27 cellular contexts compared by ENCODE assay signal in genomic region chr4:138056541-138056940, GRCh38.
"Had no signal": no experiment of that assay in that cellular context is flagged by ENCODE, and none has a peak within 500 bp of the region (broad histone marks: within the 10 kb centered on the region; RNA-seq: fewer than 3 reads in every experiment).

No MANE protein-coding gene starts in this region.

- H3K27me3 Mint-ChIP-seq: activated naive CD8-positive, alpha-beta T cell treated with anti-CD3 and anti-CD28 coated beads for 36 hours; stimulated activated naive CD8-positive, alpha-beta T cell treated with anti-CD3 and anti-CD28 coated beads, Interleukin-15, Interleukin-2, amounts not matched to agents 100 ng/mL and 50 ng/mL, for 24 hours; type B pancreatic cell had no signal

- DNase-seq: activated CD4-positive, alpha-beta T cell treated with anti-CD3 and anti-CD28 coated beads for 48 hours; activated CD4-positive, alpha-beta T cell treated with anti-CD3 and anti-CD28 coated beads, Interleukin-2, amount 50 U/mL, for 48 hours; activated CD8-positive, alpha-beta memory T cell treated with anti-CD3 and anti-CD28 coated beads for 24 hours; activated effector memory CD4-positive, alpha-beta T cell treated with Interleukin-2 at 50 U/mL for 16 hours; activated naive CD4-positive, alpha-beta T cell treated with anti-CD3 and anti-CD28 coated beads for 36 hours; activated naive CD8-positive, alpha-beta T cell treated with anti-CD3 and anti-CD28 coated beads for 36 hours; adrenal gland; central memory CD4-positive, alpha-beta T cell; heart right ventricle; kidney glomerular epithelial cell; left lung; lower lobe of right lung; naive thymus-derived CD8-positive, alpha-beta T cell; occipital lobe; psoas muscle; sigmoid colon; small intestine; stimulated activated CD4-positive, alpha-beta T cell treated with anti-CD3 and anti-CD28 coated beads, Interleukin-4, amount 100 ng/mL, for 24 hours; substantia nigra; T1000; WERI-Rb-1 had no signal

- H3K27ac Mint-ChIP-seq: activated naive CD4-positive, alpha-beta T cell treated with anti-CD3 and anti-CD28 coated beads for 36 hours; activated naive CD8-positive, alpha-beta T cell treated with anti-CD3 and anti-CD28 coated beads for 36 hours; naive thymus-derived CD8-positive, alpha-beta T cell; neural progenitor cell; stimulated activated effector memory CD8-positive, alpha-beta T cell treated with anti-CD3 and anti-CD28 coated beads, Interleukin-12 subunit alpha, Interleukin-12 subunit beta, amount 100 ng/mL, for 72 hours; stimulated activated naive CD8-positive, alpha-beta T cell treated with anti-CD3 and anti-CD28 coated beads, Interleukin-15, Interleukin-2, amounts not matched to agents 100 ng/mL and 50 ng/mL, for 24 hours; type B pancreatic cell had no signal

- H3K4me1 Mint-ChIP-seq: activated naive CD8-positive, alpha-beta T cell treated with anti-CD3 and anti-CD28 coated beads for 36 hours; naive thymus-derived CD8-positive, alpha-beta T cell; stimulated activated effector memory CD8-positive, alpha-beta T cell treated with anti-CD3 and anti-CD28 coated beads, Interleukin-12 subunit alpha, Interleukin-12 subunit beta, amount 100 ng/mL, for 72 hours had no signal

- H3K4me3 ChIP-seq: adrenal gland, heart right ventricle, left lung, lower lobe of right lung, neural progenitor cell, psoas muscle, sigmoid colon had no signal

- ATAC-seq: activated CD4-positive, CD25-positive, alpha-beta regulatory T cell treated with anti-CD3 and anti-CD28 coated beads, Interleukin-2, amount 50 U/mL, for 24 hours; esophagus mucosa; heart right ventricle; left lung; lower lobe of right lung; naive thymus-derived CD8-positive, alpha-beta T cell; psoas muscle; stimulated activated effector memory CD8-positive, alpha-beta T cell treated with anti-CD3 and anti-CD28 coated beads, Interleukin-12 subunit alpha, Interleukin-12 subunit beta, amount 100 ng/mL, for 72 hours had no signal

- H3K9me3 Mint-ChIP-seq: activated naive CD4-positive, alpha-beta T cell treated with anti-CD3 and anti-CD28 coated beads for 36 hours; activated naive CD8-positive, alpha-beta T cell treated with anti-CD3 and anti-CD28 coated beads for 36 hours had no signal

- H3K4me3 Mint-ChIP-seq: activated naive CD4-positive, alpha-beta T cell treated with anti-CD3 and anti-CD28 coated beads for 36 hours; activated naive CD8-positive, alpha-beta T cell treated with anti-CD3 and anti-CD28 coated beads for 36 hours; naive thymus-derived CD8-positive, alpha-beta T cell; neural progenitor cell; stimulated activated effector memory CD8-positive, alpha-beta T cell treated with anti-CD3 and anti-CD28 coated beads, Interleukin-12 subunit alpha, Interleukin-12 subunit beta, amount 100 ng/mL, for 72 hours; stimulated activated naive CD8-positive, alpha-beta T cell treated with anti-CD3 and anti-CD28 coated beads, Interleukin-15, Interleukin-2, amounts not matched to agents 100 ng/mL and 50 ng/mL, for 24 hours; type B pancreatic cell had no signal

- H3K36me3 ChIP-seq: adrenal gland, heart right ventricle, left lung, lower lobe of right lung, neural progenitor cell, sigmoid colon, WERI-Rb-1 had no signal

- H3K36me3 Mint-ChIP-seq: activated naive CD8-positive, alpha-beta T cell treated with anti-CD3 and anti-CD28 coated beads for 36 hours; naive thymus-derived CD8-positive, alpha-beta T cell; neural progenitor cell; stimulated activated effector memory CD8-positive, alpha-beta T cell treated with anti-CD3 and anti-CD28 coated beads, Interleukin-12 subunit alpha, Interleukin-12 subunit beta, amount 100 ng/mL, for 72 hours had no signal

- H3K27me3 ChIP-seq: adrenal gland, left lung, neural progenitor cell, sigmoid colon had no signal
